ENCODE assay signal across 14 cellular contexts in genomic region chr2:11103984-11104793, GRCh38. TPM values are rescaled to one million over a fixed set of nuclear protein-coding genes. Genes with fewer than 3 reads are reported as not detected.
DNase-seq lines count a peak whose midpoint lies in the region; ATAC-seq lines count a peak whose summit lies in the region.
"Had no signal": no experiment of that assay in that cellular context is flagged by ENCODE, and none has a peak within 500 bp of the region (broad histone marks: within the 10 kb centered on the region; RNA-seq: fewer than 3 reads in every experiment).

No MANE protein-coding gene starts in this region.

- H4K8ac ChIP-seq in mesenchymal stem cell (ENCODE audit: low read length): no peak overlapping the region

- H2BK12ac ChIP-seq in mesenchymal stem cell (ENCODE audit: low read length in 2 of 2): no peak overlapping the region

- no peak overlapping the region for H2BK15ac ChIP-seq in mesenchymal stem cell (ENCODE audit: low read depth, poor library complexity, severe bottlenecking)

- no peak overlapping the region for H3K4me2 ChIP-seq in mesenchymal stem cell (ENCODE audit: low read length, poor library complexity, severe bottlenecking)
- H3K4me2 ChIP-seq: GM23338 had no signal

- no peaks in the 10 kb centered on the region for H3K9me3 ChIP-seq in mesenchymal stem cell (ENCODE audit: control insufficient read depth, low read length)

- no peak overlapping the region for H3K4ac ChIP-seq in mesenchymal stem cell (ENCODE audit: low read depth in 1 of 2, low read length in 2 of 2)

- H2AK5ac ChIP-seq in mesenchymal stem cell (ENCODE audit: low read length, severe bottlenecking): no peak overlapping the region

- H3K4me3 ChIP-seq in mesenchymal stem cell (ENCODE audit: insufficient read depth in 1 of 2, low read depth in 1 of 2, low read length in 2 of 2): no peak overlapping the region
- H3K4me3 ChIP-seq: GM23338 had no signal

- H2BK120ac ChIP-seq in mesenchymal stem cell (ENCODE audit: low read depth, low read length): no peak overlapping the region

- H3K36me3 ChIP-seq in mesenchymal stem cell (ENCODE audit: control insufficient read depth in 1 of 2, insufficient read depth in 2 of 2, low read depth in 1 of 2, low read length in 2 of 2): no peaks in the 10 kb centered on the region

- H3K18ac ChIP-seq in mesenchymal stem cell (ENCODE audit: low read depth in 1 of 2, low read length in 2 of 2): no peak overlapping the region

- H2BK5ac ChIP-seq in mesenchymal stem cell (ENCODE audit: low read depth, low read length, poor library complexity, severe bottlenecking): no peak overlapping the region

- no peak overlapping the region for H3K14ac ChIP-seq in mesenchymal stem cell (ENCODE audit: low read length in 2 of 2)

- peak; percentile 79 to 84 for ATAC-seq in activated CD4-positive, CD25-positive, alpha-beta regulatory T cell treated with anti-CD3 and anti-CD28 coated beads, Interleukin-2, amount 50 U/mL, for 24 hours
- ATAC-seq in HG03095 (IDR thresholded peaks at IDR 0.05; ENCODE audit: unreplicated experiment): peak; percentile 71

- H3K27me3 ChIP-seq in mesenchymal stem cell (ENCODE audit: control insufficient read depth in 1 of 2, insufficient read depth in 1 of 2, low read length in 2 of 2): peaks cover 0 to 51% of the 10 kb centered on the region in 2 experiments

- DNase-seq in activated CD4-positive, CD25-positive, alpha-beta regulatory T cell treated with anti-CD3 and anti-CD28 coated beads, Interleukin-2, amount 50 U/mL, for 72 hours: no peak
- DNase-seq in activated effector memory CD4-positive, alpha-beta T cell treated with anti-CD3 and anti-CD28 coated beads, Interleukin-2, amount 50 U/mL, for 16 hours: peak; percentile 83
- DNase-seq in stimulated activated CD4-positive, alpha-beta T cell treated with anti-CD3 and anti-CD28 coated beads, Interleukin-2, amount 100 ng/mL, for 24 hours: peak; percentile 43 to 49
- DNase-seq in mesenchymal stem cell (no peak), SIG-M5 (lab: John Stamatoyannopoulos, UW) (no peak), HCEC 1CT (no peak)
- DNase-seq: 8988T, DMS153, NCI-H2029, right cardiac atrium had no signal

- no peak overlapping the region for H3K27ac ChIP-seq in mesenchymal stem cell (ENCODE audit: low read length, poor library complexity, severe bottlenecking)
- H3K27ac ChIP-seq: VCaP had no signal

- no peak overlapping the region for H3K9ac ChIP-seq in mesenchymal stem cell (ENCODE audit: low read length)

- WGBS in mesenchymal stem cell: 94% methylated on average over 18 of the region's 18 CpGs

- no peak overlapping the region for H2AFZ ChIP-seq in mesenchymal stem cell (ENCODE audit: low read depth, low read length)
- H2AFZ ChIP-seq: GM23338 had no signal

- no peak overlapping the region for H3K23ac ChIP-seq in mesenchymal stem cell (ENCODE audit: low read length in 2 of 2)

- no peak overlapping the region for H4K91ac ChIP-seq in mesenchymal stem cell (ENCODE audit: low read length)

- H3K4me1 ChIP-seq in mesenchymal stem cell (ENCODE audit: control insufficient read depth, insufficient read depth, low read depth, low read length): no peaks in the 10 kb centered on the region

- no peaks in the 10 kb centered on the region for H3K79me1 ChIP-seq in mesenchymal stem cell (replicated peaks; ENCODE audit: low read length, poor library complexity, severe bottlenecking)

RNA-seq across cellular contexts. Expression of gene SLC66A3, which starts 51.1 kb away (rescaled TPM):
- polyA plus RNA-seq in mesenchymal stem cell (2013, experiment 1 of 2): 36.6 TPM
- 33.8 TPM for polyA plus RNA-seq in mesenchymal stem cell (2013, experiment 2 of 2)

Comparison
In these comparisons a context has a peak if more than half of its experiments do, and no peak if none do; other contexts are left out.
1. DNase-seq: peak in activated effector memory CD4-positive, alpha-beta T cell treated with anti-CD3 and anti-CD28 coated beads, Interleukin-2, amount 50 U/mL, for 16 hours (single experiment) and stimulated activated CD4-positive, alpha-beta T cell treated with anti-CD3 and anti-CD28 coated beads, Interleukin-2, amount 100 ng/mL, for 24 hours (2 of 2); none in activated CD4-positive, CD25-positive, alpha-beta regulatory T cell treated with anti-CD3 and anti-CD28 coated beads, Interleukin-2, amount 50 U/mL, for 72 hours (single experiment), mesenchymal stem cell (single experiment), SIG-M5 (single experiment) and HCEC 1CT (single experiment).